3 cellular contexts compared by ENCODE assay signal in the genomic region with DNA sequence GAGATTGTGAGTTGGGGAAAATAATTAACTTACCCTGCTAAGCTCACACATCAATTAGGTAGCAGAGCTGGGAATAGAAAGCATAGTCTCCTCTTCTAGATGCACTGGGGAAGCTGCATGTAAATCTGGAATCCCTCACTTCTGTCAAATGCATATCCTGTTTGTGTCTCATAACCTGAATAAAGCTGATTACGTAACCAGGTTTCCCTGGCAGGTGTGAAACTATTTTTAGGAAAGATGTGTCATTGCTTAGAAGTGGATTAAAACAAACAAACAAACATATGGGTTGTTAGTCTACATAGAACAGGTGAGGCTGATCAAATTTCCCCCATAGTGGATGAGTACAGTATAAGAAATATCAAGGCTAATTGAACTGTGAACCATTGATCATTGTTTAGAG. TPM values are rescaled to one million over a fixed set of nuclear protein-coding genes. Genes with fewer than 3 reads are reported as not detected.
"Had no signal": no experiment of that assay in that cellular context is flagged by ENCODE, and none has a peak within 500 bp of the region (broad histone marks: within the 10 kb centered on the region; RNA-seq: fewer than 3 reads in every experiment).

No MANE protein-coding gene starts in this region.

RNA-seq across cellular contexts. Expression of gene PGM5, which starts 27.5 kb away (rescaled TPM):
- total RNA-seq: natural killer cell treated with Interleukin-12 subunit alpha and Interleukin-12 subunit beta and Interleukin-15 and Interleukin-18, amount 100 ng/mL, for 72 hours had no signal
- polyA plus RNA-seq: naive thymus-derived CD4-positive, alpha-beta T cell; neural cell had no signal
